In genomic region chr2:45770773-45771172, GRCh38 we compare ENCODE assay signal across 15 cellular contexts.
DNase-seq lines count a peak whose midpoint lies in the region; TF ChIP-seq lines count a peak whose summit lies in the region.
"Had no signal": no experiment of that assay in that cellular context is flagged by ENCODE, and none has a peak within 500 bp of the region (broad histone marks: within the 10 kb centered on the region; RNA-seq: fewer than 3 reads in every experiment).

No MANE protein-coding gene starts in this region.

- no peak overlapping the region for H3K4me2 ChIP-seq in PC-9

- H3K79me2 ChIP-seq in PC-9 (ENCODE audit: low read depth): 0 out of 2 replicates have a peak, but pooled peaks cover 5% of the 10 kb centered on the region

- DNase-seq in AG08396 (ENCODE audit: low spot score) (peak; percentile 21), adipocyte (ENCODE audit: low read depth) (no peak), fibroblast of villous mesenchyme (ENCODE audit: low read depth) (no peak), ovary (no peak), PC-9 (no peak), NCI-H446 treated with DMSO at 0.1 percent for 48 hours (lab: John Stamatoyannopoulos, UW) (no peak), middle frontal gyrus (ENCODE audit: extremely low spot score, low spot score) (no peak), Caco-2 (no peak)
- DNase-seq: activated CD4-positive, alpha-beta T cell treated with anti-CD3 and anti-CD28 coated beads, Interleukin-2, amount 50 U/mL, for 1 hour; effector CD4-positive, alpha-beta T cell; natural killer cell; NCI-H2081; SHP77; small intestine; stimulated activated naive CD4-positive, alpha-beta T cell had no signal

- H3K27ac Mint-ChIP-seq in Caco-2 (ENCODE audit: unreplicated experiment): no peak overlapping the region
- H3K27ac Mint-ChIP-seq: natural killer cell had no signal

- H3K4me3 Mint-ChIP-seq in Caco-2 (ENCODE audit: unreplicated experiment): no peak overlapping the region
- H3K4me3 Mint-ChIP-seq: natural killer cell had no signal

- no peaks in the 10 kb centered on the region for H3K36me3 Mint-ChIP-seq in Caco-2 (ENCODE audit: insufficient read depth, unreplicated experiment)
- H3K36me3 Mint-ChIP-seq: natural killer cell had no signal

- POLR2A ChIA-PET in PC-9 (lab: Charles Lee; ENCODE audit: unreplicated experiment) (interaction anchor here (0.6 kb wide), 1 partner anchor 149 kb away, joined by 9 read pairs; no protein-coding TSS in a partner anchor), Caco-2 (lab: Charles Lee) (no interaction called here)

- peak overlapping the region; percentile 2 to 63 for H3K27ac ChIP-seq in ovary
- no peak overlapping the region for H3K27ac ChIP-seq in PC-9

- TF ChIP-seq EP300 in ovary (IDR thresholded peaks at IDR 0.05): no peak

- H3K4me1 ChIP-seq in adipocyte (ENCODE audit: control insufficient read depth, insufficient read depth, low read length) (peaks cover 36% of the 10 kb centered on the region), ovary (ENCODE audit: insufficient read depth) (peaks cover 3% of the 10 kb centered on the region), PC-9 (replicated peaks; ENCODE audit: insufficient read depth) (no peaks in the 10 kb centered on the region), Caco-2 (no peaks in the 10 kb centered on the region)

- CTCF ChIA-PET in PC-9 (lab: Charles Lee) (interaction anchor here (0.6 kb wide), 1 partner anchor 1513 kb away, joined by 3 read pairs; no protein-coding TSS in a partner anchor), Caco-2 (lab: Charles Lee) (interaction anchor here (0.6 kb wide), 1 partner anchor 1129 kb away, joined by 5 read pairs; no protein-coding TSS in a partner anchor)

- H3K9ac ChIP-seq in adipocyte (ENCODE audit: low read length): no peak overlapping the region

- H3K9me3 Mint-ChIP-seq in Caco-2 (ENCODE audit: unreplicated experiment): no peaks in the 10 kb centered on the region
- H3K9me3 Mint-ChIP-seq: natural killer cell had no signal

- H3F3A ChIP-seq in PC-9 (ENCODE audit: insufficient read depth, low read depth): no peaks in the 10 kb centered on the region

- no TSS peak for BruUV-seq in PC-9 (replicated peaks; lab: Mats Ljungman, UMichigan)
- BruUV-seq in Caco-2 (replicated peaks; lab: Mats Ljungman, UMichigan): no TSS peak

- H3K27me3 Mint-ChIP-seq in Caco-2 (ENCODE audit: insufficient read depth, unreplicated experiment): peaks cover 4% of the 10 kb centered on the region

- no peaks in the 10 kb centered on the region for H3K9me2 ChIP-seq in PC-9 (ENCODE audit: insufficient read depth)

- H2AFZ ChIP-seq in PC-9: no peak overlapping the region

- H3K4me3 ChIP-seq in adipocyte (ENCODE audit: low read length): peak overlapping the region; percentile 25
- peak overlapping the region; percentile 15 for H3K4me3 ChIP-seq in fibroblast of villous mesenchyme (ENCODE audit: low read depth, low read length)
- peak overlapping the region; percentile 11 for H3K4me3 ChIP-seq in ovary
- H3K4me3 ChIP-seq in PC-9: no peak overlapping the region
- H3K4me3 ChIP-seq in Caco-2 (ENCODE audit: low read depth, low read length): no peak overlapping the region

- no peak for TF ChIP-seq POLR2A in ovary (IDR thresholded peaks at IDR 0.05)

- no peak for TF ChIP-seq CTCF in fibroblast of villous mesenchyme (IDR thresholded peaks at IDR 0.05; ENCODE audit: insufficient read depth, low read depth, low read length)
- TF ChIP-seq CTCF in ovary (IDR thresholded peaks at IDR 0.05): no peak
- TF ChIP-seq CTCF in PC-9 (conservative IDR thresholded peaks at IDR 0.05): no peak
- no peak for TF ChIP-seq CTCF in Caco-2 (IDR thresholded peaks at IDR 0.05; ENCODE audit: insufficient read depth in 1 of 2, low read depth in 1 of 2, low read length in 1 of 2, severe bottlenecking in 1 of 2, unreplicated experiment in 1 of 2)

- intact Hi-C loops in ovary (cut with DNase I) (loop anchor here in 3 of 4 donors (5.0 to 10.0 kb wide), 3 partner anchors 123 to 164 kb away; no protein-coding TSS in a partner anchor), PC-9 (cut with micrococcal nuclease; ENCODE audit: unreplicated experiment) (no loop called here), Caco-2 (cut with micrococcal nuclease; ENCODE audit: unreplicated experiment) (loop anchor here (1.0 kb wide), 1 partner anchor 166 kb away; no protein-coding TSS in a partner anchor)

- H3K27me3 ChIP-seq in adipocyte (replicated peaks; ENCODE audit: control insufficient read depth, insufficient read depth, low read length) (no peaks in the 10 kb centered on the region), ovary (no peaks in the 10 kb centered on the region), PC-9 (ENCODE audit: insufficient read depth, low read depth) (no peaks in the 10 kb centered on the region), Caco-2 (replicated peaks; ENCODE audit: control insufficient read depth, insufficient read depth, low read length) (no peaks in the 10 kb centered on the region; the same call in 1 of the 2 replicates)

- 31 to 48% (median 43%) methylated on average over 1 of the region's 1 CpG for WGBS in ovary, 3 donors

- H3K9me3 ChIP-seq in adipocyte (ENCODE audit: control insufficient read depth, low read length) (no peaks in the 10 kb centered on the region), ovary (no peaks in the 10 kb centered on the region), PC-9 (ENCODE audit: insufficient read depth, low read depth) (no peaks in the 10 kb centered on the region), Caco-2 (no peaks in the 10 kb centered on the region)

- H4K20me1 ChIP-seq in PC-9 (ENCODE audit: insufficient read depth): peaks cover 1% of the 10 kb centered on the region; the same call in 1 of the 2 replicates

- H3K36me3 ChIP-seq in adipocyte (ENCODE audit: control insufficient read depth, insufficient read depth, low read length, severe bottlenecking) (no peaks in the 10 kb centered on the region), ovary (no peaks in the 10 kb centered on the region), PC-9 (ENCODE audit: low read depth) (no peaks in the 10 kb centered on the region), Caco-2 (ENCODE audit: control insufficient read depth, insufficient read depth, low read length) (no peaks in the 10 kb centered on the region)

- H3K4me1 Mint-ChIP-seq in Caco-2 (ENCODE audit: low read depth, unreplicated experiment): peaks cover 8% of the 10 kb centered on the region

Comparison
In these comparisons a context has a peak if more than half of its experiments do, and no peak if none do; other contexts are left out.
1. H3K4me3 ChIP-seq: peak in adipocyte (single experiment), fibroblast of villous mesenchyme (single experiment) and ovary (single experiment); none in PC-9 (single experiment) and Caco-2 (single experiment).